In genomic region chr3:194006102-194006501, GRCh38 we compare ENCODE assay signal across 1 cellular context.
TF ChIP-seq lines count a peak whose summit lies in the region.

No MANE protein-coding gene starts in this region.

TF ChIP-seq in H1, 55 proteins besides CTCF, POLR2A, EP300 and RAD21 (continued from another document):
- TF ChIP-seq TAF7 (optimal IDR thresholded peaks at IDR 0.05; ENCODE audit: borderline replicate concordance, low read depth, low read length) = no peak
- TF ChIP-seq PHF8 (conservative IDR thresholded peaks at IDR 0.05; ENCODE audit: low read depth, low read length) = no peak
- TF ChIP-seq TEAD4 (IDR thresholded peaks at IDR 0.05; ENCODE audit: low read depth, low read length) = no peak
- TF ChIP-seq KDM1A (IDR thresholded peaks at IDR 0.05; ENCODE audit: borderline replicate concordance, low read length) = no peak
- no peak for TF ChIP-seq RBBP5 (IDR thresholded peaks at IDR 0.05; ENCODE audit: borderline replicate concordance, low read depth, low read length)
- TF ChIP-seq GABPA (IDR thresholded peaks at IDR 0.05; ENCODE audit: borderline replicate concordance, insufficient read depth, low read length) = no peak
- no peak for TF ChIP-seq CBX5 (IDR thresholded peaks at IDR 0.05; ENCODE audit: low read depth, low read length)
- no peak for TF ChIP-seq SP1 (IDR thresholded peaks at IDR 0.05; ENCODE audit: low read depth, low read length)
- TF ChIP-seq TAF1 (IDR thresholded peaks at IDR 0.05; ENCODE audit: low read depth, low read length) = no peak
- TF ChIP-seq, protein P1, sequence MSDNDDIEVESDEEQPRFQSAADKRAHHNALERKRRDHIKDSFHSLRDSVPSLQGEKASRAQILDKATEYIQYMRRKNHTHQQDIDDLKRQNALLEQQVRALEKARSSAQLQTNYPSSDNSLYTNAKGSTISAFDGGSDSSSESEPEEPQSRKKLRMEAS (IDR thresholded peaks at IDR 0.05) = no peak
